In genomic region chr9:92775466-92775865, GRCh38 we compare ENCODE assay signal across 27 cellular contexts. TPM values are rescaled to one million over a fixed set of nuclear protein-coding genes. Genes with fewer than 3 reads are reported as not detected.
DNase-seq lines count a peak whose midpoint lies in the region; ATAC-seq and TF ChIP-seq lines count a peak whose summit lies in the region.
"Had no signal": no experiment of that assay in that cellular context is flagged by ENCODE, and none has a peak within 500 bp of the region (broad histone marks: within the 10 kb centered on the region; RNA-seq: fewer than 3 reads in every experiment).

No MANE protein-coding gene starts in this region.

- no peaks in the 10 kb centered on the region for H4K20me1 ChIP-seq in mammary epithelial cell (ENCODE audit: insufficient read depth, low read length)

- peak; percentile 27 for DNase-seq in SIG-M5 treated with dmso at 0.1 percent for 504 hours (lab: John Stamatoyannopoulos, UW; ENCODE audit: unreplicated experiment)
- no peak for DNase-seq in SIG-M5 (lab: John Stamatoyannopoulos, UW)
- DNase-seq in GF-D8 (lab: John Stamatoyannopoulos, UW), result peak; percentile 49
- peak; percentile 49 for DNase-seq in MV-4-11 (lab: John Stamatoyannopoulos, UW)
- DNase-seq in spleen, result no peak
- DNase-seq in erythroblast (lab: John Stamatoyannopoulos, UW), result no peak
- DNase-seq in mammary epithelial cell, result no peak
- DNase-seq: 8988T; ACHN; CD8-positive, alpha-beta memory T cell; DMS 273 treated with DMSO at 0.1 percent for 48 hours; DMS79; EL; GDM1; GOT3; HCEC 1CT; Karpas-422; NCI-H1048; NCI-H1417; NCI-H1694; NCI-H2029 treated with DMSO at 0.1 percent for 48 hours; NCI-H2227 treated with DMSO at 0.1 percent for 48 hours; NCI-H526 treated with DMSO at 0.1 percent for 48 hours; T-helper 1 cell had no signal

- H3K27me3 ChIP-seq in spleen (replicated peaks in 1 of 7), result no peaks in the 10 kb centered on the region
- no peaks in the 10 kb centered on the region for H3K27me3 ChIP-seq in mammary epithelial cell (ENCODE audit: insufficient read depth, low read length)
- H3K27me3 ChIP-seq: SJSA1 had no signal

- no peak for ATAC-seq in GM18907 (IDR thresholded peaks at IDR 0.05; ENCODE audit: unreplicated experiment)
- ATAC-seq: HepG2 had no signal

- TF ChIP-seq CTCF in spleen (IDR thresholded peaks at IDR 0.05 in 8 of 11, conservative IDR thresholded peaks at IDR 0.05 in 3 of 11) (no peak), mammary epithelial cell (conservative IDR thresholded peaks at IDR 0.05 in 1 of 2, IDR thresholded peaks at IDR 0.05 in 1 of 2; ENCODE audit: extremely low read depth in 1 of 2, insufficient read depth in 1 of 2, low read depth in 1 of 2, low read length in 2 of 2) (no peak)

- intact Hi-C loops in spleen (cut with DNase I; ENCODE audit: low total_unique reads), result no loop called here
- intact Hi-C loops in mammary epithelial cell (cut with micrococcal nuclease), result no loop called here

- H3K27ac ChIP-seq in spleen, result peak overlapping the region in 7 of 8 donors; percentile 27 to 91 (median 75)
- no peak overlapping the region for H3K27ac ChIP-seq in mammary epithelial cell (ENCODE audit: insufficient read depth, low read depth, low read length)
- H3K27ac ChIP-seq: SJSA1 had no signal

- no peak overlapping the region for H3K9ac ChIP-seq in mammary epithelial cell (ENCODE audit: insufficient read depth, low read length)

- dilution Hi-C loops in mammary epithelial cell (cut with HindIII; ENCODE audit: low sequenced_read_pairs), result no loop called here

- CTCF ChIA-PET in mammary epithelial cell (lab: Charles Lee; ENCODE audit: low non-redundant PET), result no interaction called here

- H2AFZ ChIP-seq in mammary epithelial cell (ENCODE audit: low read depth, low read length), result no peak overlapping the region

- WGBS in spleen, 5 donors, result 38 to 54% (median 51%) methylated on average over 5 of the region's 5 CpGs
- 100% methylated on average over 4 of the region's 5 CpGs for WGBS in mammary epithelial cell (ENCODE audit: low coverage, missing lambda C conversion rate)

- H3K36me3 ChIP-seq in spleen, result no peaks in the 10 kb centered on the region
- H3K36me3 ChIP-seq in mammary epithelial cell (ENCODE audit: insufficient read depth, low read length), result no peaks in the 10 kb centered on the region
- H3K36me3 ChIP-seq: SJSA1 had no signal

- H3K4me1 ChIP-seq in spleen (peaks cover 0 to 32% (median 12%) of the 10 kb centered on the region in 6 donors), mammary epithelial cell (ENCODE audit: insufficient read depth, low read length) (peaks cover 28% of the 10 kb centered on the region)

- TF ChIP-seq POLR2A in spleen (IDR thresholded peaks at IDR 0.05) (no peak), erythroblast (IDR thresholded peaks at IDR 0.05; ENCODE audit: low read length) (no peak)

- no TSS peak for BruUV-seq in mammary epithelial cell (replicated peaks; lab: Mats Ljungman, UMichigan)

- H3K9me3 ChIP-seq in spleen (peaks cover 0 to 10% (median 0%) of the 10 kb centered on the region in 8 donors), mammary epithelial cell (replicated peaks; ENCODE audit: insufficient read depth, low read length) (no peaks in the 10 kb centered on the region)

- no peaks in the 10 kb centered on the region for H3K79me2 ChIP-seq in mammary epithelial cell (ENCODE audit: insufficient read depth, low read length)

- in situ Hi-C loops in mammary epithelial cell (cut with MboI; ENCODE audit: low sequenced_read_pairs in 2 of 2), result loop anchor here in 1 of 2 donors (25.0 kb wide), 2 partner anchors 138 to 438 kb away; partner anchors contain the start of genes CENPP and NOL8

- no peak overlapping the region for H3K4me2 ChIP-seq in mammary epithelial cell (ENCODE audit: insufficient read depth, low read depth, low read length)

- H3K4me3 ChIP-seq in spleen (no peak overlapping the region), mammary epithelial cell (replicated peaks in 1 of 3; ENCODE audit: insufficient read depth in 1 of 3, low read depth in 2 of 3, low read length in 3 of 3) (no peak overlapping the region)
- H3K4me3 ChIP-seq: SJSA1 had no signal

RNA-seq across cellular contexts. Expression of gene BICD2, which starts 10.8 kb away (rescaled TPM):
- total RNA-seq in spleen (10 to 100 TPM; 30.6 to 55.7 (median 36.8) TPM), mammary epithelial cell (10 to 100 TPM; 57.6 to 98.9 TPM)
- polyA plus RNA-seq in spleen (10 to 100 TPM in 2 of 3 donors, 1 to 10 TPM in 1; 9.4 to 12.0 (median 11.7) TPM), mammary epithelial cell (15.2 TPM)
- 26.5 TPM for polyA minus RNA-seq in mammary epithelial cell

Comparison
In these comparisons a context has a peak if more than half of its experiments do, and no peak if none do; other contexts are left out.
1. DNase-seq: peak in SIG-M5 treated with dmso at 0.1 percent for 504 hours (single experiment), GF-D8 (single experiment) and MV-4-11 (single experiment); none in SIG-M5 (single experiment), spleen (single experiment), erythroblast (0 of 2) and mammary epithelial cell (single experiment).